Comparison of ENCODE assay signal across 9 cellular contexts in the genomic region with DNA sequence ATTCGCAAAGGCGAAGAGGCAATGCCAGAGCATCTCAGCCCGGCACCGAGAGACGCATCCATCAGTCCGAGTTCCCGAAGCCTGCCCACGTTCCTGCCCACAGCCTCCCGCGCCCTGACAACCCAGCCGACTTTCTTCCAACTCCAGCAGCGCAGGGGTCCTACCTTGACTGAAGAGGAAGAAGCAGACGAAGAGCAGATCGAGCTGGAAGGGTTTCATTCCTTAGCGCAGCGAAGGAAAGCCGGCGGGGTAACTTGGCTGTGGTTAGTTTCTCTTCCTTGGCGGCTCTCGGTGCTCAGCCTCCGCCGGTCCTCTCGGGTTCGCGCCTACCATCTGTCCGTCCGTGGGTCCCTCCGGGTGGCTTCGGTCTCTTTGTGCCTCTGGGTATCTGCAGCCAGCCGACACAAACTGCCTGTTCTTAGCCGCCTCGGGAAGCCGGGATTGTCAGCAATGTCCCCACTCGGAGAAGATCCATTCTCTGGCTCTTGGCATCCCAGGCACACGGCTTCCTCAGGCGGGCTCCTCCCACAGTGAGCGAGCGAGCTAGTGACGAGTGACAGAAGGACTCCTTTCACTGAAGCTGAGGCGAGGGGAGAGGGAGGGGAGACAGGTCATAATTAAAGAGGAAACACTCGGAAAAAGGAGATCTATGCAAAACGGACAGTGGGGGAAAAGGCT. TPM values are rescaled to one million over a fixed set of nuclear protein-coding genes. Genes with fewer than 3 reads are reported as not detected.
DNase-seq lines count a peak whose midpoint lies in the region; ATAC-seq and TF ChIP-seq lines count a peak whose summit lies in the region.
"Had no signal": no experiment of that assay in that cellular context is flagged by ENCODE, and none has a peak within 500 bp of the region (broad histone marks: within the 10 kb centered on the region; RNA-seq: fewer than 3 reads in every experiment).

A gene (minus strand): TSS at position 480 of the 678 bp plus-strand sequence.

- no peaks in the 10 kb centered on the region for H3K79me2 ChIP-seq in trophoblast cell (ENCODE audit: control insufficient read depth, insufficient read depth, low read length, poor library complexity)

- DNase-seq in DMS153 treated with DMSO at 0.1 percent for 48 hours (lab: John Stamatoyannopoulos, UW; ENCODE audit: unreplicated experiment) (peak; percentile 49), NCI-H526 (lab: John Stamatoyannopoulos, UW) (peak; percentile 71 to 88), fibroblast of villous mesenchyme (ENCODE audit: low read depth) (no peak), trophoblast cell (peak in 1 of 2 donors; percentile 34), cortex of kidney (lab: John Stamatoyannopoulos, UW) (no peak), NOMO-1 (lab: John Stamatoyannopoulos, UW; ENCODE audit: unreplicated experiment in 2 of 2) (no peak)
- DNase-seq in stimulated activated CD4-positive, alpha-beta T cell treated with anti-CD3 and anti-CD28 coated beads, Interleukin-12 subunit alpha, Interleukin-12 subunit beta, amount 100 ng/mL, for 4 hours = no peak
- DNase-seq: NCI-H446 had no signal

- no peak within 1 kb of the TSS for H3K9ac ChIP-seq in trophoblast cell (ENCODE audit: low read length)

- no peak within 1 kb of the TSS for H4K8ac ChIP-seq in trophoblast cell (ENCODE audit: low read depth, low read length)

- no peak within 1 kb of the TSS for H2BK5ac ChIP-seq in trophoblast cell (ENCODE audit: low read depth, low read length, poor library complexity)

- H3K4me2 ChIP-seq in trophoblast cell (ENCODE audit: low read length) = peak within 1 kb of the TSS; percentile 54

- H3K4me3 ChIP-seq in fibroblast of villous mesenchyme (ENCODE audit: low read depth, low read length) = peak within 1 kb of the TSS; percentile 57
- peak within 1 kb of the TSS; percentile 8 for H3K4me3 ChIP-seq in trophoblast cell (ENCODE audit: low read depth, low read length)

- H3K14ac ChIP-seq in trophoblast cell (ENCODE audit: low read length) = no peak within 1 kb of the TSS

- H4K91ac ChIP-seq in trophoblast cell (ENCODE audit: low read depth, low read length) = no peak within 1 kb of the TSS

- no peaks in the 10 kb centered on the region for H3K79me1 ChIP-seq in trophoblast cell (ENCODE audit: low read length)

- H3K27me3 ChIP-seq in trophoblast cell (ENCODE audit: insufficient read depth, low read length) = peaks cover 53% of the 10 kb centered on the region

- no peak within 1 kb of the TSS for H2AK5ac ChIP-seq in trophoblast cell (ENCODE audit: low read length)

- no peak for ATAC-seq in GM21515 (IDR thresholded peaks at IDR 0.05; ENCODE audit: unreplicated experiment)

- H3K27ac ChIP-seq in trophoblast cell (ENCODE audit: low read depth, low read length) = no peak within 1 kb of the TSS

- H3K36me3 ChIP-seq in trophoblast cell (ENCODE audit: control insufficient read depth in 1 of 2, insufficient read depth in 2 of 2, low read length in 2 of 2) = no peaks in the 10 kb centered on the region

- H3K4me1 ChIP-seq in trophoblast cell (ENCODE audit: control insufficient read depth in 1 of 2, insufficient read depth in 2 of 2, low read length in 2 of 2) = peaks cover 8 to 11% of the 10 kb centered on the region in 2 experiments

- no peak within 1 kb of the TSS for H3K23ac ChIP-seq in trophoblast cell (ENCODE audit: low read length)

- H3K18ac ChIP-seq in trophoblast cell (ENCODE audit: low read length) = no peak within 1 kb of the TSS

- TF ChIP-seq CTCF in fibroblast of villous mesenchyme (IDR thresholded peaks at IDR 0.05; ENCODE audit: insufficient read depth, low read depth, low read length) = no peak

- no peak within 1 kb of the TSS for H2BK120ac ChIP-seq in trophoblast cell (ENCODE audit: insufficient read depth, low read length, poor library complexity)

- H2AFZ ChIP-seq in trophoblast cell (ENCODE audit: insufficient read depth, low read length, poor library complexity) = peak within 1 kb of the TSS; percentile 5

- H3K9me3 ChIP-seq in trophoblast cell (ENCODE audit: insufficient read depth, low read depth, low read length) = no peaks in the 10 kb centered on the region

- H3K4ac ChIP-seq in trophoblast cell (ENCODE audit: low read depth, low read length) = no peak within 1 kb of the TSS

- no CpG with 5 or more reads among the region's 42 CpGs for WGBS in trophoblast cell (ENCODE audit: extremely low coverage, insufficient coverage, insufficient read length)

- no peak within 1 kb of the TSS for H4K12ac ChIP-seq in trophoblast cell (ENCODE audit: low read depth, low read length)

- no peak within 1 kb of the TSS for H2BK12ac ChIP-seq in trophoblast cell (ENCODE audit: low read length)

RNA-seq across cellular contexts. Expression of the gene that starts here (rescaled TPM):
- 5.2 and 9.9 TPM in 2 replicates for total RNA-seq in fibroblast of villous mesenchyme
- polyA plus RNA-seq in trophoblast cell (2013) = 0.04 TPM in 1 of 2 replicates, not detected in the other

Comparison
In these comparisons a context has a peak if more than half of its experiments do, and no peak if none do; other contexts are left out.
1. DNase-seq: peak in DMS153 treated with DMSO at 0.1 percent for 48 hours (single experiment) and NCI-H526 (2 of 2); none in fibroblast of villous mesenchyme (single experiment), cortex of kidney (single experiment), NOMO-1 (0 of 2) and stimulated activated CD4-positive, alpha-beta T cell treated with anti-CD3 and anti-CD28 coated beads, Interleukin-12 subunit alpha, Interleukin-12 subunit beta, amount 100 ng/mL, for 4 hours (single experiment).